In genomic region chr20:34701405-34702085, GRCh38 we compare ENCODE assay signal across 22 cellular contexts. TPM values are rescaled to one million over a fixed set of nuclear protein-coding genes. Genes with fewer than 3 reads are reported as not detected.
DNase-seq lines count a peak whose midpoint lies in the region; TF ChIP-seq lines count a peak whose summit lies in the region.
"Had no signal": no experiment of that assay in that cellular context is flagged by ENCODE, and none has a peak within 500 bp of the region (broad histone marks: within the 10 kb centered on the region; RNA-seq: fewer than 3 reads in every experiment).

No MANE protein-coding gene starts in this region.

- no peak for TF ChIP-seq EP300 in suprapubic skin (IDR thresholded peaks at IDR 0.05)

- H3K27me3 Mint-ChIP-seq in endothelial cell (ENCODE audit: unreplicated experiment) (peaks cover 15% of the 10 kb centered on the region), progenitor cell of endocrine pancreas (peaks cover 4% of the 10 kb centered on the region)

- H3K4me1 Mint-ChIP-seq in endothelial cell (ENCODE audit: unreplicated experiment) = peaks cover 36% of the 10 kb centered on the region
- H3K4me1 Mint-ChIP-seq in progenitor cell of endocrine pancreas (ENCODE audit: low read depth) = peaks cover 30% of the 10 kb centered on the region

- H3K27ac Mint-ChIP-seq in endothelial cell (ENCODE audit: unreplicated experiment) (peak overlapping the region; percentile 28), progenitor cell of endocrine pancreas (no peak overlapping the region)
- H3K27ac Mint-ChIP-seq: activated CD4-positive, alpha-beta T cell treated with anti-CD3 and anti-CD28 coated beads, Interleukin-2, amount 10 ng/mL, durations not matched to agents 7 days and 5 days; dendritic cell treated with granulocyte-macrophage colony-stimulating factor and Interleukin-4, amounts not matched to agents 40 ng/mL and 50 ng/mL, for 4 days had no signal

- H3K4me1 ChIP-seq in suprapubic skin = peaks cover 23% of the 10 kb centered on the region

- no peak overlapping the region for H3K27ac ChIP-seq in suprapubic skin
- H3K27ac ChIP-seq: BLaER1 treated with 17β-estradiol and CSF1 and Interleukin-3, amounts not matched to agents 10 nM and 100 nM; left ventricle myocardium inferior; stomach; upper lobe of left lung had no signal

- no peak overlapping the region for H3K4me3 ChIP-seq in suprapubic skin
- H3K4me3 ChIP-seq: BLaER1 treated with 17β-estradiol and CSF1 and Interleukin-3, amounts not matched to agents 10 nM and 100 nM; left ventricle myocardium inferior; stomach; upper lobe of left lung had no signal

- H3K36me3 Mint-ChIP-seq in endothelial cell (ENCODE audit: low read depth, unreplicated experiment) = peaks cover 14% of the 10 kb centered on the region
- H3K36me3 Mint-ChIP-seq in progenitor cell of endocrine pancreas (ENCODE audit: insufficient read depth) = no peaks in the 10 kb centered on the region
- H3K36me3 Mint-ChIP-seq: immature natural killer cell had no signal

- peak overlapping the region; percentile 5 for H3K4me3 Mint-ChIP-seq in endothelial cell (ENCODE audit: unreplicated experiment)
- peak overlapping the region; percentile 22 for H3K4me3 Mint-ChIP-seq in progenitor cell of endocrine pancreas (ENCODE audit: low read depth)
- H3K4me3 Mint-ChIP-seq: activated CD4-positive, alpha-beta T cell treated with anti-CD3 and anti-CD28 coated beads, Interleukin-2, amount 10 ng/mL, durations not matched to agents 7 days and 5 days; dendritic cell treated with granulocyte-macrophage colony-stimulating factor and Interleukin-4, amounts not matched to agents 40 ng/mL and 50 ng/mL, for 4 days had no signal

- TF ChIP-seq CTCF in endothelial cell (IDR thresholded peaks at IDR 0.05; ENCODE audit: unreplicated experiment) (no peak), progenitor cell of endocrine pancreas (IDR thresholded peaks at IDR 0.05; ENCODE audit: unreplicated experiment) (no peak), suprapubic skin (IDR thresholded peaks at IDR 0.05) (no peak)

- DNase-seq in NCI-H2171 treated with DMSO at 0.1 percent for 48 hours (lab: John Stamatoyannopoulos, UW) (peak; percentile 67), NCI-H2171 (lab: John Stamatoyannopoulos, UW) (no peak), LoVo (ENCODE audit: low spot score) (peak; percentile 68), endothelial cell (ENCODE audit: low spot score) (no peak), progenitor cell of endocrine pancreas (ENCODE audit: low spot score, unreplicated experiment) (no peak), suprapubic skin (ENCODE audit: low spot score in 2 of 2) (no peak), hypothalamus (lab: John Stamatoyannopoulos, UW) (no peak), Ammon's horn (ENCODE audit: low spot score) (no peak)
- DNase-seq: 8988T; activated CD4-positive, alpha-beta T cell treated with anti-CD3 and anti-CD28 coated beads, Interleukin-2, amount 10 ng/mL, durations not matched to agents 7 days and 5 days; DMS79 treated with DMSO at 0.1 percent for 48 hours; immature natural killer cell; left ventricle myocardium inferior; midbrain; NCI-H1930; retina; stimulated activated CD4-positive, alpha-beta T cell treated with anti-CD3 and anti-CD28 coated beads, Interleukin-4, amount 100 ng/mL, for 4 hours; stomach; SW 1271; upper lobe of left lung had no signal

- H3K36me3 ChIP-seq in suprapubic skin = no peaks in the 10 kb centered on the region
- H3K36me3 ChIP-seq: BLaER1 treated with 17β-estradiol and CSF1 and Interleukin-3, amounts not matched to agents 10 nM and 100 nM; left ventricle myocardium inferior; stomach; upper lobe of left lung had no signal

- 88% methylated on average over 6 of the region's 6 CpGs for WGBS in suprapubic skin

- no peaks in the 10 kb centered on the region for H3K9me3 Mint-ChIP-seq in endothelial cell (ENCODE audit: unreplicated experiment)
- no peaks in the 10 kb centered on the region for H3K9me3 Mint-ChIP-seq in progenitor cell of endocrine pancreas (ENCODE audit: low read depth)
- H3K9me3 Mint-ChIP-seq: activated CD4-positive, alpha-beta T cell treated with anti-CD3 and anti-CD28 coated beads, Interleukin-2, amount 10 ng/mL, durations not matched to agents 7 days and 5 days; dendritic cell treated with granulocyte-macrophage colony-stimulating factor and Interleukin-4, amounts not matched to agents 40 ng/mL and 50 ng/mL, for 4 days; immature natural killer cell had no signal

- no peaks in the 10 kb centered on the region for H3K27me3 ChIP-seq in suprapubic skin
- H3K27me3 ChIP-seq: BLaER1 treated with 17β-estradiol and CSF1 and Interleukin-3, amounts not matched to agents 10 nM and 100 nM; stomach; upper lobe of left lung had no signal

- no peak for TF ChIP-seq POLR2A in suprapubic skin (IDR thresholded peaks at IDR 0.05)

- no peaks in the 10 kb centered on the region for H3K9me3 ChIP-seq in suprapubic skin
- H3K9me3 ChIP-seq: BLaER1 treated with 17β-estradiol and CSF1 and Interleukin-3, amounts not matched to agents 10 nM and 100 nM; left ventricle myocardium inferior; stomach; upper lobe of left lung had no signal

RNA-seq across cellular contexts. Expression of gene TP53INP2, which starts 2.6 kb away (rescaled TPM):
- total RNA-seq in endothelial cell (ENCODE audit: unreplicated experiment) = 68.5 TPM
- total RNA-seq in progenitor cell of endocrine pancreas = 31.5 and 33.0 TPM in 2 replicates
- total RNA-seq in suprapubic skin = 10 to 100 TPM in 2 of 4 donors, 1 to 10 TPM in 2; 8.1 to 19.4 (median 10.7) TPM

RNA-seq across cellular contexts. Expression of gene PIGU, which starts 24.7 kb away (rescaled TPM):
- total RNA-seq in endothelial cell (ENCODE audit: unreplicated experiment) (16.5 TPM), progenitor cell of endocrine pancreas (44.3 and 45.8 TPM in 2 replicates), suprapubic skin (10 to 100 TPM; 13.6 to 21.7 (median 16.2) TPM)

Comparison
In these comparisons a context has a peak if more than half of its experiments do, and no peak if none do; other contexts are left out.
1. DNase-seq: peak in NCI-H2171 treated with DMSO at 0.1 percent for 48 hours (single experiment) and LoVo (single experiment); none in NCI-H2171 (single experiment), endothelial cell (single experiment), progenitor cell of endocrine pancreas (single experiment), suprapubic skin (0 of 2), hypothalamus (0 of 51) and Ammon's horn (single experiment).